31 cellular contexts compared by ENCODE assay signal in genomic region chr7:68707958-68708357, GRCh38.
"Had no signal": no experiment of that assay in that cellular context is flagged by ENCODE, and none has a peak within 500 bp of the region (broad histone marks: within the 10 kb centered on the region; RNA-seq: fewer than 3 reads in every experiment).

No MANE protein-coding gene starts in this region.

- H3K36me3 Mint-ChIP-seq: immature natural killer cell; stimulated activated memory B cell treated with anti-CD40 and anti-IgM and Interleukin-4, amounts not matched to agents 10 μg/mL and 1 μg/mL and 100 μg/mL, for 72 hours had no signal

- FAIRE-seq: islet of Langerhans, kidney, pancreas, small intestine had no signal

- H3K4me1 Mint-ChIP-seq: immature natural killer cell; naive thymus-derived CD8-positive, alpha-beta T cell; nephron; neural crest cell; stimulated activated memory B cell treated with anti-CD40 and anti-IgM and Interleukin-4, amounts not matched to agents 10 μg/mL and 1 μg/mL and 100 μg/mL, for 72 hours; stimulated activated naive CD8-positive, alpha-beta T cell treated with anti-CD3 and anti-CD28 coated beads, Interleukin-15, amount 100 ng/mL, for 72 hours had no signal

- H3K27me3 ChIP-seq: left lung, pancreas, spleen, tibial nerve, upper lobe of left lung, vagina had no signal

- H3K4me3 Mint-ChIP-seq: immature natural killer cell; naive thymus-derived CD8-positive, alpha-beta T cell; nephron; neural crest cell; stimulated activated memory B cell treated with anti-CD40 and anti-IgM and Interleukin-4, amounts not matched to agents 10 μg/mL and 1 μg/mL and 100 μg/mL, for 72 hours; stimulated activated naive CD8-positive, alpha-beta T cell treated with anti-CD3 and anti-CD28 coated beads, Interleukin-15, amount 100 ng/mL, for 72 hours had no signal

- H3K4me3 ChIP-seq: left lung, lower lobe of right lung, pancreas, prostate gland, sigmoid colon, spleen, tibial nerve, upper lobe of left lung, vagina had no signal

- H3K36me3 ChIP-seq: left lung, lower lobe of right lung, pancreas, prostate gland, sigmoid colon, spleen, tibial nerve, upper lobe of left lung, vagina had no signal

- H3K27me3 Mint-ChIP-seq: stimulated activated memory B cell treated with anti-CD40 and anti-IgM and Interleukin-4, amounts not matched to agents 10 μg/mL and 1 μg/mL and 100 μg/mL, for 72 hours; stimulated activated naive CD8-positive, alpha-beta T cell treated with anti-CD3 and anti-CD28 coated beads, Interleukin-15, amount 100 ng/mL, for 72 hours had no signal

- H3K27ac ChIP-seq: left lung, lower lobe of right lung, pancreas, prostate gland, sigmoid colon, spleen, tibial nerve, upper lobe of left lung, vagina had no signal

- DNase-seq: hypothalamus; immature natural killer cell; kidney; left colon; left lung; lower lobe of right lung; mammary epithelial cell; mesenchymal stem cell; naive thymus-derived CD8-positive, alpha-beta T cell; nucleus accumbens; pancreas; posterior cingulate gyrus; retina; right cardiac atrium; sigmoid colon; small intestine; spleen; stimulated activated CD4-positive, alpha-beta T cell treated with anti-CD3 and anti-CD28 coated beads, Interleukin-2, amount 100 ng/mL, for 48 hours; stimulated activated CD4-positive, alpha-beta T cell treated with anti-CD3 and anti-CD28 coated beads, Interleukin-4, amount 100 ng/mL, for 4 hours; stimulated activated CD8-positive, alpha-beta memory T cell treated with anti-CD3 and anti-CD28 coated beads, Interleukin-4, amount 100 ng/mL, for 48 hours; stimulated activated naive CD4-positive, alpha-beta T cell treated with Interleukin-2 at 50 U/mL for 16 hours; stimulated activated naive CD8-positive, alpha-beta T cell treated with anti-CD3 and anti-CD28 coated beads, Interleukin-15, amount 100 ng/mL, for 72 hours; substantia nigra; upper lobe of left lung had no signal

- H3K4me1 ChIP-seq: left lung, lower lobe of right lung, pancreas, prostate gland, sigmoid colon, spleen, tibial nerve, upper lobe of left lung, vagina had no signal

- H3K9me3 Mint-ChIP-seq: neural crest cell had no signal

- H3K9me3 ChIP-seq: lower lobe of right lung, pancreas, prostate gland, sigmoid colon, tibial nerve, upper lobe of left lung, vagina had no signal

- ATAC-seq: left colon; left lung; lower lobe of right lung; naive thymus-derived CD8-positive, alpha-beta T cell; pancreas; right cardiac atrium; stimulated activated memory B cell treated with anti-CD40 and anti-IgM and Interleukin-4, amounts not matched to agents 10 μg/mL and 1 μg/mL and 100 μg/mL, for 72 hours; stimulated activated naive CD8-positive, alpha-beta T cell treated with anti-CD3 and anti-CD28 coated beads, Interleukin-15, amount 100 ng/mL, for 72 hours had no signal

- H3K27ac Mint-ChIP-seq: immature natural killer cell; naive thymus-derived CD8-positive, alpha-beta T cell; nephron; stimulated activated memory B cell treated with anti-CD40 and anti-IgM and Interleukin-4, amounts not matched to agents 10 μg/mL and 1 μg/mL and 100 μg/mL, for 72 hours; stimulated activated naive CD8-positive, alpha-beta T cell treated with anti-CD3 and anti-CD28 coated beads, Interleukin-15, amount 100 ng/mL, for 72 hours had no signal
